Comparison of ENCODE assay signal across 8 cellular contexts in genomic region chr9:73152953-73153352, GRCh38. TPM values are rescaled to one million over a fixed set of nuclear protein-coding genes. Genes with fewer than 3 reads are reported as not detected.
A peak's percentile ranks its signal among the peaks of the same experiment; 100 is the strongest.
DNase-seq lines count a peak whose midpoint lies in the region; ATAC-seq and TF ChIP-seq lines count a peak whose summit lies in the region.

No MANE protein-coding gene starts in this region.

- H3K9me3 Mint-ChIP-seq in activated CD4-positive, alpha-beta T cell treated with anti-CD3 and anti-CD28 coated beads, Interleukin-2, amount 10 ng/mL, durations not matched to agents 24 days and 14 days, result peaks cover 6% of the 10 kb centered on the region
- H3K9me3 Mint-ChIP-seq in activated CD8-positive, alpha-beta T cell treated with anti-CD3 and anti-CD28 coated beads for 36 hours, result no peaks in the 10 kb centered on the region

- peak; percentile 73 for DNase-seq in activated CD4-positive, alpha-beta T cell treated with anti-CD3 and anti-CD28 coated beads, Interleukin-2, amount 10 ng/mL, durations not matched to agents 24 days and 14 days
- DNase-seq in activated CD4-positive, alpha-beta T cell treated with anti-CD3 and anti-CD28 coated beads, Interleukin-2, amount 50 U/mL, for 48 hours, result no peak
- DNase-seq in activated CD8-positive, alpha-beta T cell treated with anti-CD3 and anti-CD28 coated beads for 36 hours, result peak; percentile 33
- DNase-seq in kidney tubule cell (ENCODE audit: low spot score) (peak; percentile 43), WERI-Rb-1 (no peak)
- DNase-seq in stimulated activated CD4-positive, alpha-beta T cell treated with anti-CD3 and anti-CD28 coated beads, Interleukin-2, amount 100 ng/mL, for 24 hours, result no peak
- DNase-seq in stimulated activated naive CD4-positive, alpha-beta T cell treated with Interleukin-2 at 50 U/mL for 16 hours (lab: John Stamatoyannopoulos, UW), result no peak

- no peak overlapping the region for H3K4me3 ChIP-seq in WERI-Rb-1 (ENCODE audit: low read depth, low read length)

- no peaks in the 10 kb centered on the region for H3K27me3 Mint-ChIP-seq in activated CD4-positive, alpha-beta T cell treated with anti-CD3 and anti-CD28 coated beads, Interleukin-2, amount 10 ng/mL, durations not matched to agents 24 days and 14 days
- H3K27me3 Mint-ChIP-seq in activated CD8-positive, alpha-beta T cell treated with anti-CD3 and anti-CD28 coated beads for 36 hours, result no peaks in the 10 kb centered on the region

- ATAC-seq in HG03097 (IDR thresholded peaks at IDR 0.05; ENCODE audit: low FRiP score, unreplicated experiment), result peak; percentile 58
- ATAC-seq in activated CD8-positive, alpha-beta T cell treated with anti-CD3 and anti-CD28 coated beads for 36 hours, result peak; percentile 59

- TF ChIP-seq CTCF in activated CD8-positive, alpha-beta T cell treated with anti-CD3 and anti-CD28 coated beads for 36 hours (IDR thresholded peaks at IDR 0.05), result no peak
- TF ChIP-seq CTCF in WERI-Rb-1 (IDR thresholded peaks at IDR 0.05; ENCODE audit: low read depth, low read length), result no peak

- intact Hi-C loops in activated CD4-positive, alpha-beta T cell treated with anti-CD3 and anti-CD28 coated beads, Interleukin-2, amount 10 ng/mL, durations not matched to agents 24 days and 14 days (cut with micrococcal nuclease), result loop anchor here (1.0 to 10.0 kb wide), 5 partner anchors 21 to 1934 kb away; partner anchors contain the start of genes CEMIP2, NMRK1 and OSTF1
- intact Hi-C loops in activated CD8-positive, alpha-beta T cell treated with anti-CD3 and anti-CD28 coated beads for 36 hours (cut with micrococcal nuclease), result no loop called here

- H3K4me1 Mint-ChIP-seq in activated CD4-positive, alpha-beta T cell treated with anti-CD3 and anti-CD28 coated beads, Interleukin-2, amount 10 ng/mL, durations not matched to agents 24 days and 14 days, result peaks cover 70% of the 10 kb centered on the region
- H3K4me1 Mint-ChIP-seq in activated CD8-positive, alpha-beta T cell treated with anti-CD3 and anti-CD28 coated beads for 36 hours (ENCODE audit: low read depth), result peaks cover 83% of the 10 kb centered on the region

- no peaks in the 10 kb centered on the region for H3K27me3 ChIP-seq in WERI-Rb-1 (ENCODE audit: insufficient read depth, low read depth, severe bottlenecking)

- H3K27ac Mint-ChIP-seq in activated CD4-positive, alpha-beta T cell treated with anti-CD3 and anti-CD28 coated beads, Interleukin-2, amount 10 ng/mL, durations not matched to agents 24 days and 14 days, result peak overlapping the region; percentile 88
- H3K27ac Mint-ChIP-seq in activated CD8-positive, alpha-beta T cell treated with anti-CD3 and anti-CD28 coated beads for 36 hours, result peak overlapping the region; percentile 93

- H3K36me3 ChIP-seq in WERI-Rb-1, result no peaks in the 10 kb centered on the region

- H3K4me3 Mint-ChIP-seq in activated CD4-positive, alpha-beta T cell treated with anti-CD3 and anti-CD28 coated beads, Interleukin-2, amount 10 ng/mL, durations not matched to agents 24 days and 14 days, result peak overlapping the region; percentile 84
- peak overlapping the region; percentile 71 for H3K4me3 Mint-ChIP-seq in activated CD8-positive, alpha-beta T cell treated with anti-CD3 and anti-CD28 coated beads for 36 hours

- POLR2A ChIA-PET in activated CD8-positive, alpha-beta T cell treated with anti-CD3 and anti-CD28 coated beads for 36 hours (lab: Charles Lee), result interaction anchor here (0.7 to 1.6 kb wide), 3 partner anchors 18 to 1872 kb away, joined by 3 to 5 read pairs (median 4); no protein-coding TSS in a partner anchor

- no peaks in the 10 kb centered on the region for H3K9me3 ChIP-seq in WERI-Rb-1 (ENCODE audit: severe bottlenecking)

- CTCF ChIA-PET in activated CD8-positive, alpha-beta T cell treated with anti-CD3 and anti-CD28 coated beads for 36 hours (lab: Charles Lee), result interaction anchor here (1.0 to 3.0 kb wide), 8 partner anchors 14 to 45 kb away, joined by 3 to 11 read pairs (median 5); no protein-coding TSS in a partner anchor

- no peak overlapping the region for H3K27ac ChIP-seq in WERI-Rb-1

- peaks cover 12% of the 10 kb centered on the region for H3K36me3 Mint-ChIP-seq in activated CD4-positive, alpha-beta T cell treated with anti-CD3 and anti-CD28 coated beads, Interleukin-2, amount 10 ng/mL, durations not matched to agents 24 days and 14 days (ENCODE audit: low read depth)
- peaks cover 9% of the 10 kb centered on the region for H3K36me3 Mint-ChIP-seq in activated CD8-positive, alpha-beta T cell treated with anti-CD3 and anti-CD28 coated beads for 36 hours (ENCODE audit: low read depth)

RNA-seq across cellular contexts. Expression of gene ANXA1, which starts 1.3 kb away (rescaled TPM):
- 37.1 and 43.2 TPM in 2 replicates for total RNA-seq in activated CD4-positive, alpha-beta T cell treated with anti-CD3 and anti-CD28 coated beads, Interleukin-2, amount 10 ng/mL, durations not matched to agents 24 days and 14 days
- total RNA-seq in activated CD8-positive, alpha-beta T cell treated with anti-CD3 and anti-CD28 coated beads for 36 hours, result 10 to 100 TPM; 33.5 to 36.5 TPM

Comparison
In these comparisons a context has a peak if more than half of its experiments do, and no peak if none do; other contexts are left out.
1. DNase-seq: peak in activated CD4-positive, alpha-beta T cell treated with anti-CD3 and anti-CD28 coated beads, Interleukin-2, amount 10 ng/mL, durations not matched to agents 24 days and 14 days (single experiment), activated CD8-positive, alpha-beta T cell treated with anti-CD3 and anti-CD28 coated beads for 36 hours (single experiment) and kidney tubule cell (single experiment); none in activated CD4-positive, alpha-beta T cell treated with anti-CD3 and anti-CD28 coated beads, Interleukin-2, amount 50 U/mL, for 48 hours (0 of 2), WERI-Rb-1 (single experiment), stimulated activated CD4-positive, alpha-beta T cell treated with anti-CD3 and anti-CD28 coated beads, Interleukin-2, amount 100 ng/mL, for 24 hours (0 of 2) and stimulated activated naive CD4-positive, alpha-beta T cell treated with Interleukin-2 at 50 U/mL for 16 hours (single experiment).